Comparison of ENCODE assay signal across 22 cellular contexts in the genomic region with DNA sequence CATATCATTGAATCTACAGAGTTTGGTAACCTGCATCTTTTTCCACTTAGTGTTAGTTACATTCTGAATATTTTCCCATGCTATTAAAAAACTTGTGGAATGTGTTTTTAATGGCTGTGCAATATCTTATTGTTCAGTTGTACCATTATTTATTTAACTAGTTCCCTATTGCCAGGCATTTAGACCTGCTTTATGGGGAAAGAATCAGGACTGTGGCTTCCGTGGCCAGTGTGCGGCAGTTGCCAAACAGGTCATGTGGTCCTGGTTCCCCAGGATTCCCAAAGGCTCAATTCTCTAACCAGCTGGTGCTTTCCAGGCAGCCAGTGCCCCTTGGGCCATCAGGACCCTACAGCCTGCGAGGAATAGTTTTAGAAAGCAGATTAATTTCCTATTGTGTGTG. TPM values are rescaled to one million over a fixed set of nuclear protein-coding genes. Genes with fewer than 3 reads are reported as not detected.
DNase-seq lines count a peak whose midpoint lies in the region; ATAC-seq, FAIRE-seq and TF ChIP-seq lines count a peak whose summit lies in the region.
"Had no signal": no experiment of that assay in that cellular context is flagged by ENCODE, and none has a peak within 500 bp of the region (broad histone marks: within the 10 kb centered on the region; RNA-seq: fewer than 3 reads in every experiment).

No MANE protein-coding gene starts in this region.

- no peak overlapping the region for H3K4me3 Mint-ChIP-seq in mesothelial cell of epicardium
- H3K4me3 Mint-ChIP-seq: activated CD4-positive, alpha-beta memory T cell treated with anti-CD3 and anti-CD28 coated beads for 36 hours; activated naive CD4-positive, alpha-beta T cell treated with anti-CD3 and anti-CD28 coated beads for 36 hours; stimulated activated naive B cell treated with anti-CD40 and anti-IgM and Interleukin-4, amounts not matched to agents 10 μg/mL and 1 μg/mL and 100 μg/mL, for 72 hours had no signal

- peak overlapping the region; percentile 54 for H3K27ac Mint-ChIP-seq in mesothelial cell of epicardium
- H3K27ac Mint-ChIP-seq: activated CD4-positive, alpha-beta memory T cell treated with anti-CD3 and anti-CD28 coated beads for 36 hours; activated naive CD4-positive, alpha-beta T cell treated with anti-CD3 and anti-CD28 coated beads for 36 hours; stimulated activated naive B cell treated with anti-CD40 and anti-IgM and Interleukin-4, amounts not matched to agents 10 μg/mL and 1 μg/mL and 100 μg/mL, for 72 hours had no signal

- no peaks in the 10 kb centered on the region for H3K9me3 Mint-ChIP-seq in mesothelial cell of epicardium
- H3K9me3 Mint-ChIP-seq: activated CD4-positive, alpha-beta memory T cell treated with anti-CD3 and anti-CD28 coated beads for 36 hours; activated naive CD4-positive, alpha-beta T cell treated with anti-CD3 and anti-CD28 coated beads for 36 hours; nephron; stimulated activated naive B cell treated with anti-CD40 and anti-IgM and Interleukin-4, amounts not matched to agents 10 μg/mL and 1 μg/mL and 100 μg/mL, for 72 hours had no signal

- H3K36me3 Mint-ChIP-seq in mesothelial cell of epicardium = peaks cover 21% of the 10 kb centered on the region

- no peak for FAIRE-seq in HTR-8/SVneo (lab: Jason Lieb, UNC)
- FAIRE-seq: H1 had no signal

- ATAC-seq in HG02852 (IDR thresholded peaks at IDR 0.05; ENCODE audit: unreplicated experiment) (no peak), HG02884 (IDR thresholded peaks at IDR 0.05; ENCODE audit: unreplicated experiment) (no peak)
- ATAC-seq: A549; stimulated activated naive B cell treated with anti-CD40 and anti-IgM and Interleukin-4, amounts not matched to agents 10 μg/mL and 1 μg/mL and 100 μg/mL, for 72 hours had no signal

- DNase-seq in AG08395 (ENCODE audit: low spot score) (peak; percentile 66), HFF-Myc (ENCODE audit: extremely low read depth, low read depth) (peak; percentile 5), dermis microvascular lymphatic vessel endothelial cell (ENCODE audit: low read depth in 2 of 2) (peak; percentile 39 to 41), mesothelial cell of epicardium (ENCODE audit: low spot score in 2 of 2, unreplicated experiment in 2 of 2) (no peak), HTR-8/SVneo (ENCODE audit: insufficient read length, low spot score) (no peak), NCI-H2081 treated with DMSO at 0.1 percent for 48 hours (lab: John Stamatoyannopoulos, UW) (no peak)
- DNase-seq: activated CD4-positive, alpha-beta memory T cell treated with anti-CD3 and anti-CD28 coated beads for 36 hours; activated naive CD4-positive, alpha-beta T cell treated with anti-CD3 and anti-CD28 coated beads for 36 hours; activated T-cell treated with anti-CD3 and anti-CD28 coated beads, Interleukin-2, amount 50 U/mL, for 1 hour; brain microvascular endothelial cell; DND-41; OCI-M1; stimulated activated CD4-positive, alpha-beta T cell treated with anti-CD3 and anti-CD28 coated beads, Interleukin-15, amount 100 ng/mL, for 24 hours; stimulated activated naive B cell treated with anti-CD40 and anti-IgM and Interleukin-4, amounts not matched to agents 10 μg/mL and 1 μg/mL and 100 μg/mL, for 72 hours; T-helper 2 cell had no signal

- H3K4me1 Mint-ChIP-seq in mesothelial cell of epicardium = peaks cover 22% of the 10 kb centered on the region

- H3K4me3 ChIP-seq in HFF-Myc (replicated peaks; ENCODE audit: low read depth, low read length) = no peak overlapping the region
- H3K4me3 ChIP-seq: A549, esophagus muscularis mucosa, SJSA1 had no signal

- TF ChIP-seq CTCF in HFF-Myc (IDR thresholded peaks at IDR 0.05; ENCODE audit: low read depth, low read length, missing control alignments) (no peak), mesothelial cell of epicardium (IDR thresholded peaks at IDR 0.05; ENCODE audit: unreplicated experiment) (no peak)

- no peaks in the 10 kb centered on the region for H3K27me3 Mint-ChIP-seq in mesothelial cell of epicardium (ENCODE audit: low read depth)
- H3K27me3 Mint-ChIP-seq: activated CD4-positive, alpha-beta memory T cell treated with anti-CD3 and anti-CD28 coated beads for 36 hours; stimulated activated naive B cell treated with anti-CD40 and anti-IgM and Interleukin-4, amounts not matched to agents 10 μg/mL and 1 μg/mL and 100 μg/mL, for 72 hours had no signal

RNA-seq across cellular contexts. Expression of a gene that starts 30.8 kb away (rescaled TPM):
- total RNA-seq in dermis microvascular lymphatic vessel endothelial cell = 25.0 and 35.5 TPM in 2 replicates
- total RNA-seq in mesothelial cell of epicardium = 60.2 to 63.3 TPM (median 61.2 TPM) in 3 replicates

Comparison
In these comparisons a context has a peak if more than half of its experiments do, and no peak if none do; other contexts are left out.
1. DNase-seq: peak in AG08395 (single experiment), HFF-Myc (single experiment) and dermis microvascular lymphatic vessel endothelial cell (2 of 2); none in mesothelial cell of epicardium (0 of 2), HTR-8/SVneo (single experiment) and NCI-H2081 treated with DMSO at 0.1 percent for 48 hours (single experiment).